2 cellular contexts compared by ENCODE assay signal in genomic region chr16:23701045-23701444, GRCh38.
TF ChIP-seq lines count a peak whose summit lies in the region.

No MANE protein-coding gene starts in this region.

TF ChIP-seq in HEK293, 187 proteins besides CTCF, POLR2A, EP300 and RAD21:
- TF ChIP-seq ZNF701 (tag by site-specific recombination; IDR thresholded peaks at IDR 0.05): no peak
- no peak for TF ChIP-seq ZNF473 (tag by site-specific recombination; IDR thresholded peaks at IDR 0.05)
- TF ChIP-seq AEBP2 (tag by site-specific recombination; IDR thresholded peaks at IDR 0.05; ENCODE audit: borderline replicate concordance): no peak
- peak; percentile 77 for TF ChIP-seq REST (tag by site-specific recombination; IDR thresholded peaks at IDR 0.05)
- no peak for TF ChIP-seq ZNF274 (IDR thresholded peaks at IDR 0.05; ENCODE audit: low read length)
- TF ChIP-seq ZNF274 (tag by site-specific recombination; IDR thresholded peaks at IDR 0.05; ENCODE audit: borderline replicate concordance): no peak
- TF ChIP-seq ZNF202 (tag by site-specific recombination; IDR thresholded peaks at IDR 0.05; ENCODE audit: borderline replicate concordance): no peak

TF ChIP-seq in GM12878, 131 proteins besides CTCF, POLR2A, EP300 and RAD21:
- no peak for TF ChIP-seq CUX1 (IDR thresholded peaks at IDR 0.05; ENCODE audit: insufficient replicate concordance, low read depth, low read length)
- TF ChIP-seq YY1 (IDR thresholded peaks at IDR 0.05; ENCODE audit: low read depth, low read length): no peak
- peak; percentile 54; the same call in 1 of the 2 replicates for TF ChIP-seq REST (IDR thresholded peaks at IDR 0.05; ENCODE audit: low read depth, low read length)
- TF ChIP-seq FOXK2 (IDR thresholded peaks at IDR 0.05): no peak
TF ChIP-seq in GM12878: peak in this region for 1.
